21 cellular contexts compared by ENCODE assay signal in genomic region chr12:65184858-65185229, GRCh38. TPM values are rescaled to one million over a fixed set of nuclear protein-coding genes. Genes with fewer than 3 reads are reported as not detected.
DNase-seq lines count a peak whose midpoint lies in the region; ATAC-seq lines count a peak whose summit lies in the region.
"Had no signal": no experiment of that assay in that cellular context is flagged by ENCODE, and none has a peak within 500 bp of the region (broad histone marks: within the 10 kb centered on the region; RNA-seq: fewer than 3 reads in every experiment).

No MANE protein-coding gene starts in this region.

- no peak for ATAC-seq in CD4-positive, CD25-positive, alpha-beta regulatory T cell (ENCODE audit: low read depth in 2 of 2)
- ATAC-seq in T-helper 17 cell (no peak), HG03039 (IDR thresholded peaks at IDR 0.05; ENCODE audit: unreplicated experiment) (no peak), HG03439 (IDR thresholded peaks at IDR 0.05; ENCODE audit: unreplicated experiment) (no peak)
- ATAC-seq in naive thymus-derived CD8-positive, alpha-beta T cell: no peak
- ATAC-seq: Panc1, SK-N-SH treated with all-trans-retinoic acid at 6 μM for 48 hours had no signal

- H3K4me1 ChIP-seq in BLaER1: peaks cover 65% of the 10 kb centered on the region
- peaks cover 33% of the 10 kb centered on the region for H3K4me1 ChIP-seq in CD4-positive, CD25-positive, alpha-beta regulatory T cell (ENCODE audit: control insufficient read depth, insufficient read depth, low read length, poor library complexity, severe bottlenecking)

- no peak overlapping the region for H3K4me3 ChIP-seq in BLaER1
- H3K4me3 ChIP-seq in CD4-positive, CD25-positive, alpha-beta regulatory T cell (ENCODE audit: low read depth, low read length): no peak overlapping the region

- H3K4me2 ChIP-seq in BLaER1: peak overlapping the region; percentile 32; the same call in 1 of the 2 replicates

- H3K4me1 Mint-ChIP-seq in CD4-positive, CD25-positive, alpha-beta regulatory T cell: peaks cover 63 to 86% (median 68%) of the 10 kb centered on the region in 4 donors
- H3K4me1 Mint-ChIP-seq in T-helper 17 cell: peaks cover 45% of the 10 kb centered on the region
- peaks cover 44 to 84% (median 75%) of the 10 kb centered on the region in 4 donors for H3K4me1 Mint-ChIP-seq in naive thymus-derived CD8-positive, alpha-beta T cell

- H3K36me3 ChIP-seq in BLaER1: peaks cover 33% of the 10 kb centered on the region
- peaks cover 2% of the 10 kb centered on the region for H3K36me3 ChIP-seq in CD4-positive, CD25-positive, alpha-beta regulatory T cell (ENCODE audit: control insufficient read depth, insufficient read depth, low read length)

- H3K27me3 Mint-ChIP-seq in CD4-positive, CD25-positive, alpha-beta regulatory T cell: no peaks in the 10 kb centered on the region
- H3K27me3 Mint-ChIP-seq in T-helper 17 cell: no peaks in the 10 kb centered on the region
- H3K27me3 Mint-ChIP-seq in naive thymus-derived CD8-positive, alpha-beta T cell: no peaks in the 10 kb centered on the region

- peaks cover 20% of the 10 kb centered on the region for H3K36me3 Mint-ChIP-seq in CD4-positive, CD25-positive, alpha-beta regulatory T cell
- H3K36me3 Mint-ChIP-seq in T-helper 17 cell (ENCODE audit: low read depth): no peaks in the 10 kb centered on the region
- peaks cover 0 to 27% (median 8%) of the 10 kb centered on the region in 3 donors for H3K36me3 Mint-ChIP-seq in naive thymus-derived CD8-positive, alpha-beta T cell

- H3K27ac Mint-ChIP-seq in CD4-positive, CD25-positive, alpha-beta regulatory T cell: peak overlapping the region in 2 of 3 donors; percentile 48 to 78
- H3K27ac Mint-ChIP-seq in T-helper 17 cell: peak overlapping the region; percentile 67
- H3K27ac Mint-ChIP-seq in naive thymus-derived CD8-positive, alpha-beta T cell: peak overlapping the region in 3 of 10 donors; percentile 18 to 80 (median 29)

- H3K9ac ChIP-seq in BLaER1: no peak overlapping the region

- H3K9me3 ChIP-seq in BLaER1: peaks cover 7% of the 10 kb centered on the region; the same call in 1 of the 2 replicates
- no peaks in the 10 kb centered on the region for H3K9me3 ChIP-seq in CD4-positive, CD25-positive, alpha-beta regulatory T cell (ENCODE audit: control insufficient read depth in 2 of 2, low read length in 2 of 2)
- H3K9me3 ChIP-seq in T-helper 17 cell (ENCODE audit: control insufficient read depth, low read length, poor library complexity, severe bottlenecking): no peaks in the 10 kb centered on the region

- H3K27ac ChIP-seq in BLaER1: no peak overlapping the region
- H3K27ac ChIP-seq in CD4-positive, CD25-positive, alpha-beta regulatory T cell (ENCODE audit: insufficient read depth, low read length, poor library complexity, severe bottlenecking): no peak overlapping the region

- H3K27me3 ChIP-seq in BLaER1: no peaks in the 10 kb centered on the region
- H3K27me3 ChIP-seq in CD4-positive, CD25-positive, alpha-beta regulatory T cell (ENCODE audit: control insufficient read depth, insufficient read depth, low read length): no peaks in the 10 kb centered on the region

- no peaks in the 10 kb centered on the region for H3K9me3 Mint-ChIP-seq in CD4-positive, CD25-positive, alpha-beta regulatory T cell
- peaks cover 0 to 1% (median 0%) of the 10 kb centered on the region in 9 donors for H3K9me3 Mint-ChIP-seq in naive thymus-derived CD8-positive, alpha-beta T cell

- POLR2A ChIA-PET in naive thymus-derived CD8-positive, alpha-beta T cell (lab: Charles Lee): interaction anchor here (0.8 kb wide), 1 partner anchor 15 kb away, joined by 5 read pairs; the partner anchor contains the start of gene LEMD3

- no peak for DNase-seq in CD4-positive, CD25-positive, alpha-beta regulatory T cell
- DNase-seq in T-helper 17 cell: no peak
- no peak for DNase-seq in naive thymus-derived CD8-positive, alpha-beta T cell
- no peak for DNase-seq in stimulated activated naive CD4-positive, alpha-beta T cell treated with Interleukin-2 at 50 U/mL for 16 hours (lab: John Stamatoyannopoulos, UW)
- DNase-seq: C1 segment of cervical spinal cord; EL; GF-D8; MM.1S; NCI-H1048; NCI-H1436; NCI-H187 treated with DMSO at 0.1 percent for 48 hours; NCI-H2107; NCI-H446 treated with DMSO at 0.1 percent for 48 hours; NCI-H69; NK-92 treated with Interleukin-12 subunit alpha and Interleukin-12 subunit beta, amount 100 ng/mL, for 24 hours; SIG-M5 had no signal

- H3K4me3 Mint-ChIP-seq in CD4-positive, CD25-positive, alpha-beta regulatory T cell: peak overlapping the region in 2 of 4 donors; percentile 26 to 36
- H3K4me3 Mint-ChIP-seq in T-helper 17 cell: no peak overlapping the region
- peak overlapping the region in 7 of 10 donors; percentile 7 to 56 (median 52) for H3K4me3 Mint-ChIP-seq in naive thymus-derived CD8-positive, alpha-beta T cell

- H4K20me1 ChIP-seq in BLaER1: peaks cover 37% of the 10 kb centered on the region

RNA-seq across cellular contexts. Expression of gene LEMD3, which starts 15.5 kb away (rescaled TPM):
- 68.9 TPM for total RNA-seq in CD4-positive, CD25-positive, alpha-beta regulatory T cell
- 10 to 100 TPM; 31.4 to 37.6 (median 35.9) TPM for polyA plus RNA-seq in CD4-positive, CD25-positive, alpha-beta regulatory T cell
- total RNA-seq in T-helper 17 cell: 10 to 100 TPM; 52.2 to 62.1 TPM
- total RNA-seq in naive thymus-derived CD8-positive, alpha-beta T cell: 10 to 100 TPM; 62.1 to 62.9 TPM
- polyA plus RNA-seq in naive thymus-derived CD8-positive, alpha-beta T cell: 10 to 100 TPM; 28.2 to 31.5 (median 30.9) TPM
